31 cellular contexts compared by ENCODE assay signal in the genomic region with DNA sequence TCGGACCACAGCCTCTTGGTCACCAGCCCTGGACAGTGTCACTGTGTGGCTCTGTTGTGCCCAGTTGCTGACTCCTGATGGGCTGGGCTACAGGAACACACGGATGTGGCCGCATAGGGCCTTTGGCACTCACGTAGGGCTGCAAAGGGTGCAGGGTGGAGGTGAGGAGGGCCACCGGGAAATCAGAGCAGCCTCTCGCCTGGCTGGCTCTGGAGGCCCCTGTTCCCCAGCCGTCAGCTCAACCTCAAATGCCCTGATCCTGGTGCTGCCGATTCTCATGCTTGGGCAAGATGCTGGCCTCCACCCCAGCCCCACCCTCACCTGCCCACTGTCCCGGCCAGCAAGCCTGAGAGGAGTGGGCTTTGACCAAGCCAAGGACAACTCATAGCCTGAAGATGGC. TPM values are rescaled to one million over a fixed set of nuclear protein-coding genes. Genes with fewer than 3 reads are reported as not detected.
"Had no signal": no experiment of that assay in that cellular context is flagged by ENCODE, and none has a peak within 500 bp of the region (broad histone marks: within the 10 kb centered on the region; RNA-seq: fewer than 3 reads in every experiment).

No MANE protein-coding gene starts in this region.

- H3K4me3 Mint-ChIP-seq: activated CD4-positive, alpha-beta memory T cell treated with anti-CD3 and anti-CD28 coated beads for 36 hours; activated CD4-positive, alpha-beta T cell treated with anti-CD3 and anti-CD28 coated beads for 36 hours; activated CD4-positive, alpha-beta T cell treated with anti-CD3 and anti-CD28 coated beads, Interleukin-2, amount 10 ng/mL, durations not matched to agents 24 days and 14 days; activated CD8-positive, alpha-beta memory T cell treated with anti-CD3 and anti-CD28 coated beads, Interleukin-2, amount 10 ng/mL, durations not matched to agents 7 days and 5 days; activated CD8-positive, alpha-beta T cell treated with anti-CD3 and anti-CD28 coated beads, Interleukin-2, amount 10 ng/mL, durations not matched to agents 7 days and 5 days; activated naive CD8-positive, alpha-beta T cell treated with anti-CD3 and anti-CD28 coated beads, Interleukin-2, amount 10 ng/mL, durations not matched to agents 7 days and 5 days; activated T-cell treated with anti-CD3 and anti-CD28 coated beads, Interleukin-2, amount 50 U/mL, for 24 hours; activated T-cell treated with anti-CD3 and anti-CD28 coated beads, Interleukin-2, amount 50 U/mL, for 72 hours; central memory CD8-positive, alpha-beta T cell; dendritic cell treated with granulocyte-macrophage colony-stimulating factor and Interleukin-4, amounts not matched to agents 40 ng/mL and 50 ng/mL, for 4 days; endodermal cell had no signal

- H3K36me3 ChIP-seq: ascending aorta, brain microvascular endothelial cell, gastrocnemius medialis had no signal

- DNase-seq: activated CD4-positive, alpha-beta memory T cell treated with anti-CD3 and anti-CD28 coated beads for 36 hours; activated CD4-positive, alpha-beta T cell treated with anti-CD3 and anti-CD28 coated beads for 36 hours; activated CD4-positive, alpha-beta T cell treated with anti-CD3 and anti-CD28 coated beads, Interleukin-2, amount 10 ng/mL, durations not matched to agents 24 days and 14 days; activated CD4-positive, CD25-positive, alpha-beta regulatory T cell; activated CD4-positive, CD25-positive, alpha-beta regulatory T cell treated with anti-CD3 and anti-CD28 coated beads, Interleukin-2, amount 50 U/mL, for 72 hours; activated CD8-positive, alpha-beta memory T cell treated with anti-CD3 and anti-CD28 coated beads, Interleukin-2, amount 10 ng/mL, durations not matched to agents 7 days and 5 days; activated CD8-positive, alpha-beta memory T cell treated with anti-CD3 and anti-CD28 coated beads, Interleukin-2, amount 50 U/mL, for 4 hours; activated CD8-positive, alpha-beta T cell treated with anti-CD3 and anti-CD28 coated beads, Interleukin-2, amount 10 ng/mL, durations not matched to agents 7 days and 5 days; activated gamma-delta T cell treated with Interleukin-2 at 50 U/mL for 16 hours; activated naive CD4-positive, alpha-beta T cell treated with Interleukin-2 at 50 U/mL for 16 hours; activated naive CD8-positive, alpha-beta T cell treated with anti-CD3 and anti-CD28 coated beads, Interleukin-2, amount 10 ng/mL, durations not matched to agents 7 days and 5 days; activated T-cell treated with anti-CD3 and anti-CD28 coated beads for 4 hours; activated T-cell treated with anti-CD3 and anti-CD28 coated beads, Interleukin-2, amount 50 U/mL, for 24 hours; activated T-cell treated with anti-CD3 and anti-CD28 coated beads, Interleukin-2, amount 50 U/mL, for 72 hours; brain microvascular endothelial cell; dorsolateral prefrontal cortex; effector memory CD4-positive, alpha-beta T cell; endodermal cell; foreskin keratinocyte; gastrocnemius medialis; glutamatergic neuron; heart left ventricle; T-helper 2 cell had no signal

- H3K27me3 Mint-ChIP-seq: activated CD4-positive, alpha-beta T cell treated with anti-CD3 and anti-CD28 coated beads for 36 hours; activated CD4-positive, alpha-beta T cell treated with anti-CD3 and anti-CD28 coated beads, Interleukin-2, amount 10 ng/mL, durations not matched to agents 24 days and 14 days; activated CD8-positive, alpha-beta memory T cell treated with anti-CD3 and anti-CD28 coated beads, Interleukin-2, amount 10 ng/mL, durations not matched to agents 7 days and 5 days; activated naive CD8-positive, alpha-beta T cell treated with anti-CD3 and anti-CD28 coated beads, Interleukin-2, amount 10 ng/mL, durations not matched to agents 7 days and 5 days had no signal

- H3K9me3 ChIP-seq: ascending aorta, gastrocnemius medialis, heart left ventricle had no signal

- H3K9me3 Mint-ChIP-seq: activated CD4-positive, alpha-beta memory T cell treated with anti-CD3 and anti-CD28 coated beads for 36 hours; activated CD4-positive, alpha-beta T cell treated with anti-CD3 and anti-CD28 coated beads, Interleukin-2, amount 10 ng/mL, durations not matched to agents 24 days and 14 days; activated naive CD4-positive, alpha-beta T cell treated with anti-CD3 and anti-CD28 coated beads, Interleukin-2, amount 50 U/mL, for 72 hours; activated naive CD8-positive, alpha-beta T cell treated with anti-CD3 and anti-CD28 coated beads, Interleukin-2, amount 10 ng/mL, durations not matched to agents 7 days and 5 days; activated T-cell treated with anti-CD3 and anti-CD28 coated beads, Interleukin-2, amount 50 U/mL, for 24 hours; activated T-cell treated with anti-CD3 and anti-CD28 coated beads, Interleukin-2, amount 50 U/mL, for 72 hours; central memory CD8-positive, alpha-beta T cell; dendritic cell treated with granulocyte-macrophage colony-stimulating factor and Interleukin-4, amounts not matched to agents 40 ng/mL and 50 ng/mL, for 4 days; endodermal cell had no signal

- H3K4me1 ChIP-seq: ascending aorta, foreskin keratinocyte, gastrocnemius medialis, heart left ventricle had no signal

- H3K27me3 ChIP-seq: ascending aorta, dorsolateral prefrontal cortex, foreskin keratinocyte, gastrocnemius medialis, heart left ventricle had no signal

- H3K4me1 Mint-ChIP-seq: activated CD4-positive, alpha-beta T cell treated with anti-CD3 and anti-CD28 coated beads for 36 hours; activated CD4-positive, alpha-beta T cell treated with anti-CD3 and anti-CD28 coated beads, Interleukin-2, amount 10 ng/mL, durations not matched to agents 24 days and 14 days; activated CD8-positive, alpha-beta memory T cell treated with anti-CD3 and anti-CD28 coated beads, Interleukin-2, amount 10 ng/mL, durations not matched to agents 7 days and 5 days had no signal

- H3K4me3 ChIP-seq: ascending aorta, coronary artery, dorsolateral prefrontal cortex, gastrocnemius medialis, heart left ventricle had no signal

- FAIRE-seq: bronchial epithelial cell had no signal

- H3K36me3 Mint-ChIP-seq: activated CD4-positive, alpha-beta memory T cell treated with anti-CD3 and anti-CD28 coated beads for 36 hours; activated CD8-positive, alpha-beta memory T cell treated with anti-CD3 and anti-CD28 coated beads, Interleukin-2, amount 10 ng/mL, durations not matched to agents 7 days and 5 days; activated naive CD4-positive, alpha-beta T cell treated with anti-CD3 and anti-CD28 coated beads, Interleukin-2, amount 50 U/mL, for 72 hours; activated naive CD8-positive, alpha-beta T cell treated with anti-CD3 and anti-CD28 coated beads, Interleukin-2, amount 10 ng/mL, durations not matched to agents 7 days and 5 days had no signal

- H3K27ac Mint-ChIP-seq: activated CD4-positive, alpha-beta memory T cell treated with anti-CD3 and anti-CD28 coated beads for 36 hours; activated CD4-positive, alpha-beta T cell treated with anti-CD3 and anti-CD28 coated beads for 36 hours; activated CD4-positive, alpha-beta T cell treated with anti-CD3 and anti-CD28 coated beads, Interleukin-2, amount 10 ng/mL, durations not matched to agents 24 days and 14 days; activated CD8-positive, alpha-beta memory T cell treated with anti-CD3 and anti-CD28 coated beads, Interleukin-2, amount 10 ng/mL, durations not matched to agents 7 days and 5 days; activated CD8-positive, alpha-beta T cell treated with anti-CD3 and anti-CD28 coated beads, Interleukin-2, amount 10 ng/mL, durations not matched to agents 7 days and 5 days; activated naive CD4-positive, alpha-beta T cell treated with anti-CD3 and anti-CD28 coated beads, Interleukin-2, amount 50 U/mL, for 72 hours; activated naive CD8-positive, alpha-beta T cell treated with anti-CD3 and anti-CD28 coated beads, Interleukin-2, amount 10 ng/mL, durations not matched to agents 7 days and 5 days; activated T-cell treated with anti-CD3 and anti-CD28 coated beads, Interleukin-2, amount 50 U/mL, for 24 hours; activated T-cell treated with anti-CD3 and anti-CD28 coated beads, Interleukin-2, amount 50 U/mL, for 72 hours; dendritic cell treated with granulocyte-macrophage colony-stimulating factor and Interleukin-4, amounts not matched to agents 40 ng/mL and 50 ng/mL, for 4 days; endodermal cell had no signal

- H3K27ac ChIP-seq: ascending aorta, brain microvascular endothelial cell, coronary artery, foreskin keratinocyte, gastrocnemius medialis, heart left ventricle had no signal

RNA-seq across cellular contexts. Expression of a gene that starts 59.0 kb away (rescaled TPM):
- total RNA-seq: activated CD4-positive, alpha-beta T cell treated with anti-CD3 and anti-CD28 coated beads, Interleukin-2, amount 10 ng/mL, durations not matched to agents 24 days and 14 days; activated CD8-positive, alpha-beta T cell treated with anti-CD3 and anti-CD28 coated beads, Interleukin-2, amount 10 ng/mL, durations not matched to agents 7 days and 5 days; activated naive CD4-positive, alpha-beta T cell treated with anti-CD3 and anti-CD28 coated beads, Interleukin-2, amount 50 U/mL, for 72 hours; activated naive CD8-positive, alpha-beta T cell treated with anti-CD3 and anti-CD28 coated beads, Interleukin-2, amount 10 ng/mL, durations not matched to agents 7 days and 5 days; bronchial epithelial cell; epithelial cell of proximal tubule; foreskin keratinocyte; T-helper 1 cell treated with Interleukin-12 subunit alpha and Interleukin-12 subunit beta and Interleukin-4 antibody, amounts not matched to agents 30 ng/mL and 1 ng/mL, for 36 hours had no signal
- polyA plus RNA-seq: foreskin keratinocyte had no signal
